ENCODE assay signal across 8 cellular contexts in the genomic region with DNA sequence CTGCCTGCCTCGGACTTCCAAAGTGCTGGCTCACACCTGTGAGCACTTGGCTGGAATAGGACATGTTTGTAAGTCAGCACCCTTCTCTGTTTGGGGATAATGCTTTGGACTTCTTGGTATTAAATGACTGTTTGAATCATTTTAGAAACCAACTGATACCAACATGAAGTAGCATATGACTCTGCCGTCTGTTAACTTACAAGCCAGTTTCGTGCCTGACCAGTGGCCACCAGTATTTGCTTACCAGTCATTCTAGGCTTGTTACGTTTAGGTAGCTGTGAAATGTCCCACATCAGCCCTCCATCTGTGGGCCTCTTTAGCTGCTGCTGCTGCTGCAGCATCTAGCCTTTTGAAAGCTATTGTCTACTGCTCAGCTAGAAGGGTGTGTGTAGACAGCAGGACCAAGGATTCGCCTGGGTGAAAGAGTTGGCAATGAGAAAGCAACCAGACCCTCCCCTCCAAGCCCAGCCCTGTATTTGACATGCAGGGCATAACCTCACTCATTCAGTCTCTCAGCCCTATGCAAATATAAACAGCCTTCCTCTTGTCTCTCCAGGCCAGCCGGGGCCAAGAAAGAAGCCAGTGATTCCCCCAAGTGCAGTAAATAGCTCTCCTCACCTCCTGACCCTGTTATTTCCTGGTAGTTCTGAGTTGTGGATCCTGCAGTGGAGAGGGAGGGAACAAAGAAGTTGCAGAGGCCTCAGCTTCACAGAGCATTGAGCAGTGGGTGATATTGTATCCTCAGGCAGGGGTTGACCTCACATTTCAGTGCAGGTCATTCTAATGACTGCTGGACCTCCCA. TPM values are rescaled to one million over a fixed set of nuclear protein-coding genes. Genes with fewer than 3 reads are reported as not detected.
DNase-seq lines count a peak whose midpoint lies in the region; ATAC-seq and TF ChIP-seq lines count a peak whose summit lies in the region.

No MANE protein-coding gene starts in this region.

- peaks cover 26 to 55% (median 48%) of the 10 kb centered on the region in 4 donors for H3K4me1 Mint-ChIP-seq in naive thymus-derived CD8-positive, alpha-beta T cell

- intact Hi-C loops in dorsolateral prefrontal cortex (cut with DNase I) = loop anchor here in 1 of 2 donors (5.0 kb wide), 1 partner anchor 58 kb away; the partner anchor contains the start of gene UBE2E1
- intact Hi-C loops in vagina (cut with DNase I) = no loop called here

- no peaks in the 10 kb centered on the region for H3K27me3 Mint-ChIP-seq in naive thymus-derived CD8-positive, alpha-beta T cell

- H3K4me3 ChIP-seq in dorsolateral prefrontal cortex = peak overlapping the region in 2 of 59 donors; percentile 15 to 23
- H3K4me3 ChIP-seq in vagina = no peak overlapping the region

- H3K27ac Mint-ChIP-seq in naive thymus-derived CD8-positive, alpha-beta T cell = peak overlapping the region in 7 of 10 donors; percentile 1 to 75 (median 31)

- H3K9me3 Mint-ChIP-seq in naive thymus-derived CD8-positive, alpha-beta T cell = no peaks in the 10 kb centered on the region

- no peaks in the 10 kb centered on the region for H3K9me3 ChIP-seq in vagina

- H3K36me3 ChIP-seq in vagina = no peaks in the 10 kb centered on the region

- TF ChIP-seq CTCF in dorsolateral prefrontal cortex (IDR thresholded peaks at IDR 0.05 in 54 of 56, conservative IDR thresholded peaks at IDR 0.05 in 2 of 56; ENCODE audit: low read depth in 1 of 56, partially characterized antibody in 56 of 56) (no peak), vagina (IDR thresholded peaks at IDR 0.05) (no peak)

- ATAC-seq in GM21529 (IDR thresholded peaks at IDR 0.05; ENCODE audit: unreplicated experiment) = peak; percentile 87
- no peak for ATAC-seq in naive thymus-derived CD8-positive, alpha-beta T cell

- DNase-seq in ELR (ENCODE audit: low read depth) (peak; percentile 54), HT1080 (ENCODE audit: low read depth) (peak; percentile 41), dorsolateral prefrontal cortex (peak in 5 of 10 donors; percentile 14 to 56 (median 50)), vagina (ENCODE audit: extremely low spot score in 2 of 2) (no peak), NCI-H1092 treated with DMSO at 0.1 percent for 48 hours (lab: John Stamatoyannopoulos, UW) (no peak)
- DNase-seq in naive thymus-derived CD8-positive, alpha-beta T cell = no peak
- DNase-seq in stimulated activated CD4-positive, alpha-beta T cell treated with anti-CD3 and anti-CD28 coated beads, Interleukin-2, amount 100 ng/mL, for 24 hours = no peak

- POLR2A ChIA-PET in naive thymus-derived CD8-positive, alpha-beta T cell (lab: Charles Lee) = no interaction called here

- TF ChIP-seq POLR2A in vagina (IDR thresholded peaks at IDR 0.05) = no peak

- peaks cover 41% of the 10 kb centered on the region for H3K4me1 ChIP-seq in vagina

- no peak overlapping the region for H3K4me3 Mint-ChIP-seq in naive thymus-derived CD8-positive, alpha-beta T cell

- H3K27ac ChIP-seq in dorsolateral prefrontal cortex = peak overlapping the region in 57 of 59 donors; percentile 8 to 88 (median 70)
- no peak overlapping the region for H3K27ac ChIP-seq in vagina

- H3K36me3 Mint-ChIP-seq in naive thymus-derived CD8-positive, alpha-beta T cell = peaks cover 0 to 29% (median 8%) of the 10 kb centered on the region in 3 donors

- H3K27me3 ChIP-seq in dorsolateral prefrontal cortex = no peaks in the 10 kb centered on the region
- no peaks in the 10 kb centered on the region for H3K27me3 ChIP-seq in vagina

RNA-seq across cellular contexts. Expression of gene NKIRAS1, which starts 51.0 kb away (rescaled TPM):
- 24.1 and 25.0 TPM in 2 replicates for total RNA-seq in HT1080 (2014; rRNA removed; shearing (Covaris generic))
- polyA plus RNA-seq in HT1080 (2015; cell fraction: cytosol; rRNA removed) = 19.0 and 20.3 TPM in 2 replicates
- polyA plus RNA-seq in HT1080 (2015; cell fraction: nucleus; rRNA removed) = 19.1 and 19.4 TPM in 2 replicates
- total RNA-seq in dorsolateral prefrontal cortex = 10 to 100 TPM; 22.5 to 64.8 (median 46.6) TPM
- 1 to 10 TPM; 6.2 to 6.4 TPM for total RNA-seq in naive thymus-derived CD8-positive, alpha-beta T cell
- 1 to 10 TPM; 2.8 to 4.6 (median 4.1) TPM for polyA plus RNA-seq in naive thymus-derived CD8-positive, alpha-beta T cell
- 9.1 TPM for total RNA-seq in vagina

RNA-seq across cellular contexts. Expression of gene RPL15, which starts 51.1 kb away (rescaled TPM):
- total RNA-seq in HT1080 (2014; rRNA removed; shearing (Covaris generic)) = 2,510 and 2,511 TPM in 2 replicates
- 2,575 and 4,354 TPM in 2 replicates for polyA plus RNA-seq in HT1080 (2015; cell fraction: cytosol; rRNA removed)
- 1,618 and 1,721 TPM in 2 replicates for polyA plus RNA-seq in HT1080 (2015; cell fraction: nucleus; rRNA removed)
- total RNA-seq in dorsolateral prefrontal cortex (1,000 to 10,000 TPM in 1 of 120 experiments, 100 to 1,000 TPM in 119; 579 to 1,036 (median 800) TPM), vagina (2,641 TPM)
- 1,000 to 10,000 TPM; 2,184 to 2,265 TPM for total RNA-seq in naive thymus-derived CD8-positive, alpha-beta T cell
- polyA plus RNA-seq in naive thymus-derived CD8-positive, alpha-beta T cell = 1,000 to 10,000 TPM; 5,952 to 6,458 (median 6,299) TPM

Comparison
In these comparisons a context has a peak if more than half of its experiments do, and no peak if none do; other contexts are left out.
1. DNase-seq: peak in ELR (single experiment) and HT1080 (single experiment); none in naive thymus-derived CD8-positive, alpha-beta T cell (0 of 10), vagina (0 of 2), stimulated activated CD4-positive, alpha-beta T cell treated with anti-CD3 and anti-CD28 coated beads, Interleukin-2, amount 100 ng/mL, for 24 hours (0 of 2) and NCI-H1092 treated with DMSO at 0.1 percent for 48 hours (single experiment).